Comparison of ENCODE assay signal across 8 cellular contexts in genomic region chr12:2959194-2959507, GRCh38. TPM values are rescaled to one million over a fixed set of nuclear protein-coding genes. Genes with fewer than 3 reads are reported as not detected.
DNase-seq lines count a peak whose midpoint lies in the region; ATAC-seq and TF ChIP-seq lines count a peak whose summit lies in the region.

TEAD4 (plus strand) TSS chr12:2959397.

- ATAC-seq in naive thymus-derived CD8-positive, alpha-beta T cell: no peak
- ATAC-seq in GM18505 (IDR thresholded peaks at IDR 0.05; ENCODE audit: unreplicated experiment): no peak
- ATAC-seq in HG03432 (IDR thresholded peaks at IDR 0.05; ENCODE audit: unreplicated experiment): no peak

- peaks cover 48% of the 10 kb centered on the region for H3K27me3 Mint-ChIP-seq in IgD-negative memory B cell
- H3K27me3 Mint-ChIP-seq in naive thymus-derived CD8-positive, alpha-beta T cell: peaks cover 28 to 67% (median 47%) of the 10 kb centered on the region in 5 donors

- POLR2A ChIA-PET in naive thymus-derived CD8-positive, alpha-beta T cell (lab: Charles Lee): no interaction called here

- TF ChIP-seq POLR2A in GM18505 (IDR thresholded peaks at IDR 0.05; ENCODE audit: borderline replicate concordance, extremely low read depth, insufficient read depth, insufficient read length): no peak

- peak within 1 kb of the TSS; percentile 52 to 86 (median 78) for H3K4me3 Mint-ChIP-seq in IgD-negative memory B cell
- peak within 1 kb of the TSS; percentile 54 to 81 (median 76) for H3K4me3 Mint-ChIP-seq in naive thymus-derived CD8-positive, alpha-beta T cell

- H3K9me3 Mint-ChIP-seq in IgD-negative memory B cell: peaks cover 0 to 1% (median 0%) of the 10 kb centered on the region in 3 donors
- peaks cover 0 to 2% (median 0%) of the 10 kb centered on the region in 9 donors for H3K9me3 Mint-ChIP-seq in naive thymus-derived CD8-positive, alpha-beta T cell

- peaks cover 3 to 15% (median 8%) of the 10 kb centered on the region in 3 donors for H3K4me1 Mint-ChIP-seq in IgD-negative memory B cell
- H3K4me1 Mint-ChIP-seq in naive thymus-derived CD8-positive, alpha-beta T cell: peaks cover 10 to 21% (median 18%) of the 10 kb centered on the region in 4 donors

- H3K36me3 Mint-ChIP-seq in IgD-negative memory B cell: no peaks in the 10 kb centered on the region
- peaks cover 0 to 2% (median 0%) of the 10 kb centered on the region in 3 donors for H3K36me3 Mint-ChIP-seq in naive thymus-derived CD8-positive, alpha-beta T cell

- DNase-seq in EH (ENCODE audit: low read depth) (peak; percentile 90), UCSD-AML1 (lab: John Stamatoyannopoulos, UW; ENCODE audit: unreplicated experiment) (peak; percentile 67), fibroblast of gingiva (ENCODE audit: low read depth) (peak; percentile 79), DMS79 treated with DMSO at 0.1 percent for 48 hours (lab: John Stamatoyannopoulos, UW) (no peak)
- DNase-seq in naive thymus-derived CD8-positive, alpha-beta T cell: no peak

- H3K27ac Mint-ChIP-seq in IgD-negative memory B cell: no peak within 1 kb of the TSS
- no peak within 1 kb of the TSS for H3K27ac Mint-ChIP-seq in naive thymus-derived CD8-positive, alpha-beta T cell

RNA-seq across cellular contexts. Expression of gene TEAD4, which starts in this region (rescaled TPM):
- polyA plus RNA-seq in IgD-negative memory B cell: not detected
- not detected for total RNA-seq in naive thymus-derived CD8-positive, alpha-beta T cell
- not detected for polyA plus RNA-seq in naive thymus-derived CD8-positive, alpha-beta T cell

Comparison
In these comparisons a context has a peak if more than half of its experiments do, and no peak if none do; other contexts are left out.
1. DNase-seq: peak in EH (single experiment), UCSD-AML1 (single experiment) and fibroblast of gingiva (single experiment); none in naive thymus-derived CD8-positive, alpha-beta T cell (0 of 10) and DMS79 treated with DMSO at 0.1 percent for 48 hours (single experiment).